ENCODE assay signal across 11 cellular contexts in genomic region chr12:120125792-120126634, GRCh38. TPM values are rescaled to one million over a fixed set of nuclear protein-coding genes. Genes with fewer than 3 reads are reported as not detected.
DNase-seq lines count a peak whose midpoint lies in the region; ATAC-seq, FAIRE-seq and TF ChIP-seq lines count a peak whose summit lies in the region.
"Had no signal": no experiment of that assay in that cellular context is flagged by ENCODE, and none has a peak within 500 bp of the region (broad histone marks: within the 10 kb centered on the region; RNA-seq: fewer than 3 reads in every experiment).

No MANE protein-coding gene starts in this region.

- ATAC-seq in activated CD4-positive, alpha-beta T cell treated with anti-CD3 and anti-CD28 coated beads for 36 hours, result peak; percentile 28
- 0 out of 2 replicates have a peak, but pooled peaks have one; percentile 5 for ATAC-seq in PC-3
- ATAC-seq in GM19455 (IDR thresholded peaks at IDR 0.05; ENCODE audit: unreplicated experiment), result no peak

- POLR2A ChIA-PET in activated CD4-positive, alpha-beta T cell treated with anti-CD3 and anti-CD28 coated beads for 36 hours (lab: Charles Lee), result interaction anchor here (0.5 to 1.9 kb wide), 5 partner anchors 9 to 165 kb away, joined by 3 to 6 read pairs (median 4); partner anchors contain the start of genes RAB35, RNU4-2 and RPLP0
- POLR2A ChIA-PET in PC-3 (lab: Charles Lee; ENCODE audit: unreplicated experiment), result interaction anchor here (0.5 to 0.6 kb wide), 3 partner anchors 41 to 165 kb away, joined by 3 to 20 read pairs (median 4); partner anchors contain the start of gene RNU4-2
- POLR2A ChIA-PET in endothelial cell of umbilical vein (lab: Charles Lee), result interaction anchor here (0.6 to 1.0 kb wide), 2 partner anchors 75 to 195 kb away, joined by 3 to 4 read pairs; partner anchors contain the start of gene RPLP0

- no peak overlapping the region for H3K4me3 Mint-ChIP-seq in activated CD4-positive, alpha-beta T cell treated with anti-CD3 and anti-CD28 coated beads for 36 hours

- WGBS in sigmoid colon, 2 donors, result 86 to 90% methylated on average over 6 of the region's 6 CpGs

- H3K27me3 Mint-ChIP-seq in activated CD4-positive, alpha-beta T cell treated with anti-CD3 and anti-CD28 coated beads for 36 hours, result no peaks in the 10 kb centered on the region

- peak; percentile 50 for DNase-seq in activated CD4-positive, alpha-beta T cell treated with anti-CD3 and anti-CD28 coated beads for 36 hours
- DNase-seq in activated CD4-positive, alpha-beta T cell treated with anti-CD3 and anti-CD28 coated beads, Interleukin-2, amount 50 U/mL, for 1 hour, result no peak
- DNase-seq in PC-3, result no peak
- DNase-seq in endothelial cell of umbilical vein (ENCODE audit: low read depth, low spot score), result no peak
- DNase-seq in sigmoid colon, result no peak
- DNase-seq in GM13977 (ENCODE audit: low spot score), result no peak
- DNase-seq in dorsolateral prefrontal cortex, result no peak
- DNase-seq: NCI-H526 treated with DMSO at 0.1 percent for 48 hours, SW 1271 had no signal

- TF ChIP-seq POLR2A in endothelial cell of umbilical vein (IDR thresholded peaks at IDR 0.05; ENCODE audit: low read depth, low read length), result no peak
- no peak for TF ChIP-seq POLR2A in sigmoid colon (IDR thresholded peaks at IDR 0.05)

- H3K79me2 ChIP-seq in PC-3 (ENCODE audit: low read length) (no peaks in the 10 kb centered on the region), endothelial cell of umbilical vein (ENCODE audit: control insufficient read depth, insufficient read depth, low read length) (no peaks in the 10 kb centered on the region)

- peaks cover 51% of the 10 kb centered on the region for H3K36me3 ChIP-seq in PC-3 (ENCODE audit: low read depth, low read length)
- peaks cover 17 to 18% of the 10 kb centered on the region in 2 experiments for H3K36me3 ChIP-seq in endothelial cell of umbilical vein (ENCODE audit: control insufficient read depth in 2 of 2, extremely low read depth in 1 of 2, insufficient read depth in 2 of 2, low read length in 2 of 2)
- peaks cover 21 to 55% (median 41%) of the 10 kb centered on the region in 4 donors for H3K36me3 ChIP-seq in sigmoid colon

- peaks cover 61% of the 10 kb centered on the region for H3K4me1 Mint-ChIP-seq in activated CD4-positive, alpha-beta T cell treated with anti-CD3 and anti-CD28 coated beads for 36 hours

- H3K9me1 ChIP-seq in endothelial cell of umbilical vein (replicated peaks; ENCODE audit: control insufficient read depth, extremely low read depth, insufficient read depth, low read length), result no peaks in the 10 kb centered on the region

- H3K9me3 Mint-ChIP-seq in activated CD4-positive, alpha-beta T cell treated with anti-CD3 and anti-CD28 coated beads for 36 hours (ENCODE audit: low read depth), result no peaks in the 10 kb centered on the region

- H3K27me3 ChIP-seq in PC-3 (ENCODE audit: low read length) (no peaks in the 10 kb centered on the region), endothelial cell of umbilical vein (ENCODE audit: control insufficient read depth in 2 of 2, insufficient read depth in 2 of 2, low read length in 2 of 2) (no peaks in the 10 kb centered on the region), sigmoid colon (no peaks in the 10 kb centered on the region), dorsolateral prefrontal cortex (no peaks in the 10 kb centered on the region)

- no peaks in the 10 kb centered on the region for H3K4me1 ChIP-seq in PC-3 (ENCODE audit: insufficient read depth, low read length)
- H3K4me1 ChIP-seq in endothelial cell of umbilical vein (ENCODE audit: control insufficient read depth, extremely low read depth, insufficient read depth, low read length), result peaks cover 23% of the 10 kb centered on the region
- H3K4me1 ChIP-seq in sigmoid colon, result no peaks in the 10 kb centered on the region

- H2AFZ ChIP-seq in PC-3 (ENCODE audit: low read length), result no peak overlapping the region
- no peak overlapping the region for H2AFZ ChIP-seq in endothelial cell of umbilical vein (ENCODE audit: low read depth, low read length)

- H3K27ac ChIP-seq in PC-3 (ENCODE audit: low read length) (no peak overlapping the region), endothelial cell of umbilical vein (ENCODE audit: insufficient read depth, low read depth, low read length) (peak overlapping the region; percentile 57), sigmoid colon (peak overlapping the region in 3 of 4 donors; percentile 9 to 41 (median 22)), dorsolateral prefrontal cortex (peak overlapping the region in 13 of 59 donors; percentile 4 to 66 (median 36))

- no peak overlapping the region for H3K4me3 ChIP-seq in PC-3 (ENCODE audit: low read length)
- H3K4me3 ChIP-seq in endothelial cell of umbilical vein (replicated peaks in 1 of 3; ENCODE audit: insufficient read depth in 1 of 3, low read depth in 1 of 3, low read length in 3 of 3), result no peak overlapping the region
- no peak overlapping the region for H3K4me3 ChIP-seq in sigmoid colon
- H3K4me3 ChIP-seq in dorsolateral prefrontal cortex, result no peak overlapping the region
- H3K4me3 ChIP-seq: smooth muscle cell had no signal

- H3K36me3 Mint-ChIP-seq in activated CD4-positive, alpha-beta T cell treated with anti-CD3 and anti-CD28 coated beads for 36 hours (ENCODE audit: low read depth), result peaks cover 42% of the 10 kb centered on the region

- no TSS peak for BruUV-seq in PC-3 (replicated peaks; lab: Mats Ljungman, UMichigan)
- BruUV-seq in endothelial cell of umbilical vein (replicated peaks; lab: Mats Ljungman, UMichigan), result no TSS peak

- intact Hi-C loops in activated CD4-positive, alpha-beta T cell treated with anti-CD3 and anti-CD28 coated beads for 36 hours (cut with DNase I, micrococcal nuclease), result no loop called here
- intact Hi-C loops in PC-3 (cut with micrococcal nuclease), result no loop called here
- intact Hi-C loops in endothelial cell of umbilical vein (cut with micrococcal nuclease), result loop anchor here (1.0 kb wide), 1 partner anchor 8 kb away; no protein-coding TSS in a partner anchor
- intact Hi-C loops in sigmoid colon (cut with DNase I), result no loop called here
- intact Hi-C loops in dorsolateral prefrontal cortex (cut with DNase I), result no loop called here

- H3K4me2 ChIP-seq in PC-3 (ENCODE audit: low read length) (no peak overlapping the region), endothelial cell of umbilical vein (ENCODE audit: insufficient read depth, low read length) (peak overlapping the region; percentile 36)
- H3K4me2 ChIP-seq: smooth muscle cell had no signal

- H3K9ac ChIP-seq in PC-3 (ENCODE audit: low read length) (no peak overlapping the region), endothelial cell of umbilical vein (replicated peaks; ENCODE audit: extremely low read depth, insufficient read depth, low read length) (peak overlapping the region; percentile 1)

- dilution Hi-C loops in endothelial cell of umbilical vein (cut with MboI; ENCODE audit: extremely low pct_ligation_motif_present, low sequenced_read_pairs), result no loop called here

- no peak for FAIRE-seq in endothelial cell of umbilical vein (lab: Jason Lieb, UNC)

- H4K20me1 ChIP-seq in PC-3 (ENCODE audit: low read length) (no peaks in the 10 kb centered on the region), endothelial cell of umbilical vein (replicated peaks; ENCODE audit: control insufficient read depth, extremely low read depth, insufficient read depth, low read length) (no peaks in the 10 kb centered on the region)

- H3K9me3 ChIP-seq in PC-3 (ENCODE audit: low read length) (no peaks in the 10 kb centered on the region), endothelial cell of umbilical vein (replicated peaks; ENCODE audit: control insufficient read depth, insufficient read depth, low read length) (no peaks in the 10 kb centered on the region), sigmoid colon (no peaks in the 10 kb centered on the region)

- H3F3A ChIP-seq in PC-3 (ENCODE audit: low read length, unreplicated experiment), result peaks cover 3% of the 10 kb centered on the region

- in situ Hi-C loops in GM13977 (cut with MboI; ENCODE audit: low pct_unique_long_range_greater_than_20kb, low sequenced_read_pairs, unreplicated experiment), result no loop called here

- no peaks in the 10 kb centered on the region for H3K9me2 ChIP-seq in PC-3 (replicated peaks; ENCODE audit: low read length)

- CTCF ChIA-PET in activated CD4-positive, alpha-beta T cell treated with anti-CD3 and anti-CD28 coated beads for 36 hours (lab: Charles Lee), result interaction anchor here (0.5 to 2.8 kb wide), 5 partner anchors 8 to 165 kb away, joined by 3 to 14 read pairs (median 3); partner anchors contain the start of genes RAB35 and RNU4-2
- CTCF ChIA-PET in PC-3 (lab: Charles Lee) (interaction anchor here (0.6 kb wide), 1 partner anchor 16 kb away, joined by 3 read pairs; no protein-coding TSS in a partner anchor), endothelial cell of umbilical vein (lab: Charles Lee) (interaction anchor here (1.8 to 3.3 kb wide), 2 partner anchors 9 to 39 kb away, joined by 6 to 20 read pairs; partner anchors contain the start of gene RAB35)

- TF ChIP-seq CTCF in PC-3 (conservative IDR thresholded peaks at IDR 0.05; ENCODE audit: low read depth, low read length) (no peak), endothelial cell of umbilical vein (IDR thresholded peaks at IDR 0.05; ENCODE audit: extremely low read depth in 1 of 2, insufficient read depth in 1 of 2, low read depth in 1 of 2, low read length in 2 of 2) (no peak), sigmoid colon (IDR thresholded peaks at IDR 0.05) (no peak), GM13977 (IDR thresholded peaks at IDR 0.05; ENCODE audit: extremely low read depth, insufficient read depth, missing control alignments) (no peak), dorsolateral prefrontal cortex (IDR thresholded peaks at IDR 0.05 in 54 of 56, conservative IDR thresholded peaks at IDR 0.05 in 2 of 56; ENCODE audit: low read depth in 1 of 56, partially characterized antibody in 56 of 56) (no peak)

- peak overlapping the region; percentile 80 for H3K27ac Mint-ChIP-seq in activated CD4-positive, alpha-beta T cell treated with anti-CD3 and anti-CD28 coated beads for 36 hours

- no peak for TF ChIP-seq EP300 in sigmoid colon (IDR thresholded peaks at IDR 0.05)

RNA-seq across cellular contexts. Expression of gene RAB35, which starts 9.5 kb away (rescaled TPM):
- 10 to 100 TPM; 58.4 to 63.2 TPM for total RNA-seq in activated CD4-positive, alpha-beta T cell treated with anti-CD3 and anti-CD28 coated beads for 36 hours
- total RNA-seq in PC-3 (2014; rRNA removed) (52.8 and 64.1 TPM in 2 replicates), endothelial cell of umbilical vein (80.3 and 82.8 TPM in 2 replicates), sigmoid colon (10 to 100 TPM; 17.5 to 25.4 (median 22.3) TPM), dorsolateral prefrontal cortex (10 to 100 TPM; 35.0 to 69.2 (median 52.4) TPM)
- polyA plus RNA-seq in endothelial cell of umbilical vein (70.5 and 73.7 TPM in 2 replicates), sigmoid colon (10 to 100 TPM; 24.6 to 43.0 (median 33.5) TPM)
- 55.9 and 58.3 TPM in 2 replicates for polyA plus RNA-seq in endothelial cell of umbilical vein (2011; cell fraction: cytosol; rRNA removed)
- 67.9 and 80.0 TPM in 2 replicates for polyA plus RNA-seq in endothelial cell of umbilical vein (2011; cell fraction: nucleus; rRNA removed)
- polyA plus RNA-seq in endothelial cell of umbilical vein (2012), result 70.3 and 85.8 TPM in 2 replicates
- polyA minus RNA-seq in endothelial cell of umbilical vein, result 109 and 135 TPM in 2 replicates
- polyA minus RNA-seq in endothelial cell of umbilical vein (2011; cell fraction: cytosol; rRNA and poly(A)+ RNA removed), result 32.7 TPM
- polyA minus RNA-seq in endothelial cell of umbilical vein (2011; cell fraction: nucleus; rRNA and poly(A)+ RNA removed), result 16.1 and 22.9 TPM in 2 replicates
